In the genomic region with DNA sequence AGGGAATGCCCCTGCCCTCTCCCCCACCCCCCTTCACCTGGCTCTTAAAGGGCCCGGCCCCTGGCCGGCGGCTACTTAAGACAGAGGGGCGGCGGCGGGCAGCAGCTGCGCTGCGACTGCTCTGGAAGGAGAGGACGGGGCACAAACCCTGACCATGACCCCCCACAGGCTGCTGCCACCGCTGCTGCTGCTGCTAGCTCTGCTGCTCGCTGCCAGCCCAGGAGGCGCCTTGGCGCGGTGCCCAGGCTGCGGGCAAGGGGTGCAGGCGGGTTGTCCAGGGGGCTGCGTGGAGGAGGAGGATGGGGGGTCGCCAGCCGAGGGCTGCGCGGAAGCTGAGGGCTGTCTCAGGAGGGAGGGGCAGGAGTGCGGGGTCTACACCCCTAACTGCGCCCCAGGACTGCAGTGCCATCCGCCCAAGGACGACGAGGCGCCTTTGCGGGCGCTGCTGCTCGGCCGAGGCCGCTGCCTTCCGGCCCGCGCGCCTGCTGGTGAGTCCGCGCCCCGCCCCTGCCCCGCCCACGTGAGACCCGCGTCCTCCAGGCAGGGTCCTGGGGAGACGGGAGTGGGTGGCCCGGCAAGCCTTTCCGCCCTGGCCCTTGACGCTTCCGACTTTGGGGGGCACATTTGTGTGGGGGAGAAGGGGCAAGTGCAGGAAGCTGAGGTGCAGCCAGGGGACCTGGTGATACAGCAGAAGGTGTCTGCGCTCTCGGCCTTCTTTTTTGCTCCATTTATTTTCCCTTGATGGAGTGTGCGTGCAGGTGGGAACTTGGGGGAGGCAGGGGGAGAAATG, we compare ENCODE assay signal across 1 cellular context.
TF ChIP-seq lines count a peak whose summit lies in the region.

A gene with protein sequence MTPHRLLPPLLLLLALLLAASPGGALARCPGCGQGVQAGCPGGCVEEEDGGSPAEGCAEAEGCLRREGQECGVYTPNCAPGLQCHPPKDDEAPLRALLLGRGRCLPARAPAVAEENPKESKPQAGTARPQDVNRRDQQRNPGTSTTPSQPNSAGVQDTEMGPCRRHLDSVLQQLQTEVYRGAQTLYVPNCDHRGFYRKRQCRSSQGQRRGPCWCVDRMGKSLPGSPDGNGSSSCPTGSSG (plus strand): TSS at position 104 of the 790 bp plus-strand sequence. CDS start 51 bp downstream, at position 155.

TF ChIP-seq in HepG2, 621 proteins besides CTCF, POLR2A, EP300 and RAD21 (continued from another document and continues in another):
- TF ChIP-seq, protein P1, sequence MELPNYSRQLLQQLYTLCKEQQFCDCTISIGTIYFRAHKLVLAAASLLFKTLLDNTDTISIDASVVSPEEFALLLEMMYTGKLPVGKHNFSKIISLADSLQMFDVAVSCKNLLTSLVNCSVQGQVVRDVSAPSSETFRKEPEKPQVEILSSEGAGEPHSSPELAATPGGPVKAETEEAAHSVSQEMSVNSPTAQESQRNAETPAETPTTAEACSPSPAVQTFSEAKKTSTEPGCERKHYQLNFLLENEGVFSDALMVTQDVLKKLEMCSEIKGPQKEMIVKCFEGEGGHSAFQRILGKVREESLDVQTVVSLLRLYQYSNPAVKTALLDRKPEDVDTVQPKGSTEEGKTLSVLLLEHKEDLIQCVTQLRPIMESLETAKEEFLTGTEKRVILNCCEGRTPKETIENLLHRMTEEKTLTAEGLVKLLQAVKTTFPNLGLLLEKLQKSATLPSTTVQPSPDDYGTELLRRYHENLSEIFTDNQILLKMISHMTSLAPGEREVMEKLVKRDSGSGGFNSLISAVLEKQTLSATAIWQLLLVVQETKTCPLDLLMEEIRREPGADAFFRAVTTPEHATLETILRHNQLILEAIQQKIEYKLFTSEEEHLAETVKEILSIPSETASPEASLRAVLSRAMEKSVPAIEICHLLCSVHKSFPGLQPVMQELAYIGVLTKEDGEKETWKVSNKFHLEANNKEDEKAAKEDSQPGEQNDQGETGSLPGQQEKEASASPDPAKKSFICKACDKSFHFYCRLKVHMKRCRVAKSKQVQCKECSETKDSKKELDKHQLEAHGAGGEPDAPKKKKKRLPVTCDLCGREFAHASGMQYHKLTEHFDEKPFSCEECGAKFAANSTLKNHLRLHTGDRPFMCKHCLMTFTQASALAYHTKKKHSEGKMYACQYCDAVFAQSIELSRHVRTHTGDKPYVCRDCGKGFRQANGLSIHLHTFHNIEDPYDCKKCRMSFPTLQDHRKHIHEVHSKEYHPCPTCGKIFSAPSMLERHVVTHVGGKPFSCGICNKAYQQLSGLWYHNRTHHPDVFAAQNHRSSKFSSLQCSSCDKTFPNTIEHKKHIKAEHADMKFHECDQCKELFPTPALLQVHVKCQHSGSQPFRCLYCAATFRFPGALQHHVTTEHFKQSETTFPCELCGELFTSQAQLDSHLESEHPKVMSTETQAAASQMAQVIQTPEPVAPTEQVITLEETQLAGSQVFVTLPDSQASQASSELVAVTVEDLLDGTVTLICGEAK (IDR thresholded peaks at IDR 0.05): no peak
- TF ChIP-seq, protein P1 (CRISPR knock-in tag; IDR thresholded peaks at IDR 0.05): peak; percentile 21; the same call in 1 of the 2 replicates
- TF ChIP-seq, protein P2, sequence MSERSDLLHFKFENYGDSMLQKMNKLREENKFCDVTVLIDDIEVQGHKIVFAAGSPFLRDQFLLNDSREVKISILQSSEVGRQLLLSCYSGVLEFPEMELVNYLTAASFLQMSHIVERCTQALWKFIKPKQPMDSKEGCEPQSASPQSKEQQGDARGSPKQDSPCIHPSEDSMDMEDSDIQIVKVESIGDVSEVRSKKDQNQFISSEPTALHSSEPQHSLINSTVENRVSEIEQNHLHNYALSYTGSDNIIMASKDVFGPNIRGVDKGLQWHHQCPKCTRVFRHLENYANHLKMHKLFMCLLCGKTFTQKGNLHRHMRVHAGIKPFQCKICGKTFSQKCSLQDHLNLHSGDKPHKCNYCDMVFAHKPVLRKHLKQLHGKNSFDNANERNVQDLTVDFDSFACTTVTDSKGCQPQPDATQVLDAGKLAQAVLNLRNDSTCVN (CRISPR knock-in tag; IDR thresholded peaks at IDR 0.05; ENCODE audit: borderline replicate concordance): no peak
- no peak for TF ChIP-seq GATAD2A (CRISPR knock-in tag; IDR thresholded peaks at IDR 0.05)
- 0 out of 2 replicates have a peak, but pooled peaks have one; percentile 13 for TF ChIP-seq ZNF501 (CRISPR knock-in tag; IDR thresholded peaks at IDR 0.05)
- peak; percentile 68 for TF ChIP-seq ZFX (CRISPR knock-in tag; IDR thresholded peaks at IDR 0.05; ENCODE audit: low read depth)
- no peak for TF ChIP-seq ZNF792 (CRISPR knock-in tag; IDR thresholded peaks at IDR 0.05)
- TF ChIP-seq MAF1 (CRISPR knock-in tag; IDR thresholded peaks at IDR 0.05; ENCODE audit: borderline replicate concordance): no peak
- no peak for TF ChIP-seq TAF15 (IDR thresholded peaks at IDR 0.05; ENCODE audit: low read depth, low read length, poor library complexity, severe bottlenecking)
- no peak for TF ChIP-seq RORA (CRISPR knock-in tag; IDR thresholded peaks at IDR 0.05)
- TF ChIP-seq ZNF674 (CRISPR knock-in tag; IDR thresholded peaks at IDR 0.05; ENCODE audit: low read depth): no peak
- no peak; the same call in 1 of the 2 replicates for TF ChIP-seq ZNF230 (CRISPR knock-in tag; IDR thresholded peaks at IDR 0.05)
- TF ChIP-seq, protein P3, sequence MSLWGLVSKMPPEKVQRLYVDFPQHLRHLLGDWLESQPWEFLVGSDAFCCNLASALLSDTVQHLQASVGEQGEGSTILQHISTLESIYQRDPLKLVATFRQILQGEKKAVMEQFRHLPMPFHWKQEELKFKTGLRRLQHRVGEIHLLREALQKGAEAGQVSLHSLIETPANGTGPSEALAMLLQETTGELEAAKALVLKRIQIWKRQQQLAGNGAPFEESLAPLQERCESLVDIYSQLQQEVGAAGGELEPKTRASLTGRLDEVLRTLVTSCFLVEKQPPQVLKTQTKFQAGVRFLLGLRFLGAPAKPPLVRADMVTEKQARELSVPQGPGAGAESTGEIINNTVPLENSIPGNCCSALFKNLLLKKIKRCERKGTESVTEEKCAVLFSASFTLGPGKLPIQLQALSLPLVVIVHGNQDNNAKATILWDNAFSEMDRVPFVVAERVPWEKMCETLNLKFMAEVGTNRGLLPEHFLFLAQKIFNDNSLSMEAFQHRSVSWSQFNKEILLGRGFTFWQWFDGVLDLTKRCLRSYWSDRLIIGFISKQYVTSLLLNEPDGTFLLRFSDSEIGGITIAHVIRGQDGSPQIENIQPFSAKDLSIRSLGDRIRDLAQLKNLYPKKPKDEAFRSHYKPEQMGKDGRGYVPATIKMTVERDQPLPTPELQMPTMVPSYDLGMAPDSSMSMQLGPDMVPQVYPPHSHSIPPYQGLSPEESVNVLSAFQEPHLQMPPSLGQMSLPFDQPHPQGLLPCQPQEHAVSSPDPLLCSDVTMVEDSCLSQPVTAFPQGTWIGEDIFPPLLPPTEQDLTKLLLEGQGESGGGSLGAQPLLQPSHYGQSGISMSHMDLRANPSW (CRISPR knock-in tag; IDR thresholded peaks at IDR 0.05; ENCODE audit: borderline replicate concordance): no peak
- TF ChIP-seq HNRNPK (IDR thresholded peaks at IDR 0.05; ENCODE audit: low read depth, low read length, poor library complexity, severe bottlenecking): peak; percentile 75
- TF ChIP-seq, protein P4, sequence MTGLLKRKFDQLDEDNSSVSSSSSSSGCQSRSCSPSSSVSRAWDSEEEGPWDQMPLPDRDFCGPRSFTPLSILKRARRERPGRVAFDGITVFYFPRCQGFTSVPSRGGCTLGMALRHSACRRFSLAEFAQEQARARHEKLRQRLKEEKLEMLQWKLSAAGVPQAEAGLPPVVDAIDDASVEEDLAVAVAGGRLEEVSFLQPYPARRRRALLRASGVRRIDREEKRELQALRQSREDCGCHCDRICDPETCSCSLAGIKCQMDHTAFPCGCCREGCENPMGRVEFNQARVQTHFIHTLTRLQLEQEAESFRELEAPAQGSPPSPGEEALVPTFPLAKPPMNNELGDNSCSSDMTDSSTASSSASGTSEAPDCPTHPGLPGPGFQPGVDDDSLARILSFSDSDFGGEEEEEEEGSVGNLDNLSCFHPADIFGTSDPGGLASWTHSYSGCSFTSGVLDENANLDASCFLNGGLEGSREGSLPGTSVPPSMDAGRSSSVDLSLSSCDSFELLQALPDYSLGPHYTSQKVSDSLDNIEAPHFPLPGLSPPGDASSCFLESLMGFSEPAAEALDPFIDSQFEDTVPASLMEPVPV (CRISPR knock-in tag; IDR thresholded peaks at IDR 0.05): no peak
- TF ChIP-seq, protein P5, sequence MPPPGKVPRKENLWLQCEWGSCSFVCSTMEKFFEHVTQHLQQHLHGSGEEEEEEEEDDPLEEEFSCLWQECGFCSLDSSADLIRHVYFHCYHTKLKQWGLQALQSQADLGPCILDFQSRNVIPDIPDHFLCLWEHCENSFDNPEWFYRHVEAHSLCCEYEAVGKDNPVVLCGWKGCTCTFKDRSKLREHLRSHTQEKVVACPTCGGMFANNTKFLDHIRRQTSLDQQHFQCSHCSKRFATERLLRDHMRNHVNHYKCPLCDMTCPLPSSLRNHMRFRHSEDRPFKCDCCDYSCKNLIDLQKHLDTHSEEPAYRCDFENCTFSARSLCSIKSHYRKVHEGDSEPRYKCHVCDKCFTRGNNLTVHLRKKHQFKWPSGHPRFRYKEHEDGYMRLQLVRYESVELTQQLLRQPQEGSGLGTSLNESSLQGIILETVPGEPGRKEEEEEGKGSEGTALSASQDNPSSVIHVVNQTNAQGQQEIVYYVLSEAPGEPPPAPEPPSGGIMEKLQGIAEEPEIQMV (CRISPR knock-in tag; IDR thresholded peaks at IDR 0.05; ENCODE audit: low read depth): no peak; the same call in 1 of the 2 replicates
- peak; percentile 98 for TF ChIP-seq ZNF205 (CRISPR knock-in tag; IDR thresholded peaks at IDR 0.05)
- no peak for TF ChIP-seq NCOA2 (CRISPR knock-in tag; IDR thresholded peaks at IDR 0.05)
- TF ChIP-seq NR2F6 (IDR thresholded peaks at IDR 0.05): no peak
- TF ChIP-seq NR2F6 (CRISPR knock-in tag; IDR thresholded peaks at IDR 0.05): no peak
- TF ChIP-seq ZC3H13 (CRISPR knock-in tag; IDR thresholded peaks at IDR 0.05): no peak
- TF ChIP-seq ZNF777 (CRISPR knock-in tag; IDR thresholded peaks at IDR 0.05): peak; percentile 52; the same call in 1 of the 2 replicates
- TF ChIP-seq MEF2D (CRISPR knock-in tag; IDR thresholded peaks at IDR 0.05): no peak
- no peak for TF ChIP-seq KLF6 (CRISPR knock-in tag; IDR thresholded peaks at IDR 0.05)
- peak; percentile 53; the same call in 1 of the 2 replicates for TF ChIP-seq AKAP8 (CRISPR knock-in tag; IDR thresholded peaks at IDR 0.05)
- TF ChIP-seq, protein P6, sequence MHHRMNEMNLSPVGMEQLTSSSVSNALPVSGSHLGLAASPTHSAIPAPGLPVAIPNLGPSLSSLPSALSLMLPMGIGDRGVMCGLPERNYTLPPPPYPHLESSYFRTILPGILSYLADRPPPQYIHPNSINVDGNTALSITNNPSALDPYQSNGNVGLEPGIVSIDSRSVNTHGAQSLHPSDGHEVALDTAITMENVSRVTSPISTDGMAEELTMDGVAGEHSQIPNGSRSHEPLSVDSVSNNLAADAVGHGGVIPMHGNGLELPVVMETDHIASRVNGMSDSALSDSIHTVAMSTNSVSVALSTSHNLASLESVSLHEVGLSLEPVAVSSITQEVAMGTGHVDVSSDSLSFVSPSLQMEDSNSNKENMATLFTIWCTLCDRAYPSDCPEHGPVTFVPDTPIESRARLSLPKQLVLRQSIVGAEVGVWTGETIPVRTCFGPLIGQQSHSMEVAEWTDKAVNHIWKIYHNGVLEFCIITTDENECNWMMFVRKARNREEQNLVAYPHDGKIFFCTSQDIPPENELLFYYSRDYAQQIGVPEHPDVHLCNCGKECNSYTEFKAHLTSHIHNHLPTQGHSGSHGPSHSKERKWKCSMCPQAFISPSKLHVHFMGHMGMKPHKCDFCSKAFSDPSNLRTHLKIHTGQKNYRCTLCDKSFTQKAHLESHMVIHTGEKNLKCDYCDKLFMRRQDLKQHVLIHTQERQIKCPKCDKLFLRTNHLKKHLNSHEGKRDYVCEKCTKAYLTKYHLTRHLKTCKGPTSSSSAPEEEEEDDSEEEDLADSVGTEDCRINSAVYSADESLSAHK (CRISPR knock-in tag; IDR thresholded peaks at IDR 0.05; ENCODE audit: borderline replicate concordance): no peak
- TF ChIP-seq JARID2 (CRISPR knock-in tag; IDR thresholded peaks at IDR 0.05; ENCODE audit: insufficient replicate concordance): no peak
- no peak for TF ChIP-seq MXI1 (IDR thresholded peaks at IDR 0.05; ENCODE audit: borderline replicate concordance, low read depth, low read length)
- no peak; the same call in 1 of the 2 replicates for TF ChIP-seq SALL1 (CRISPR knock-in tag; IDR thresholded peaks at IDR 0.05)
- no peak for TF ChIP-seq ZNF709 (CRISPR knock-in tag; IDR thresholded peaks at IDR 0.05)
- TF ChIP-seq ATF7-NPFF (CRISPR knock-in tag; IDR thresholded peaks at IDR 0.05; ENCODE audit: low read depth): no peak
- TF ChIP-seq IKZF1 (IDR thresholded peaks at IDR 0.05): no peak
- TF ChIP-seq DPF2 (CRISPR knock-in tag; IDR thresholded peaks at IDR 0.05; ENCODE audit: borderline replicate concordance, low read depth): peak; percentile 43; the same call in 1 of the 2 replicates
- no peak for TF ChIP-seq ZFP82 (CRISPR knock-in tag; IDR thresholded peaks at IDR 0.05; ENCODE audit: borderline replicate concordance)
- no peak for TF ChIP-seq ZNF850 (CRISPR knock-in tag; conservative IDR thresholded peaks at IDR 0.05)
- no peak for TF ChIP-seq ZSCAN12 (CRISPR knock-in tag; IDR thresholded peaks at IDR 0.05)
- no peak for TF ChIP-seq CCDC6 (CRISPR knock-in tag; IDR thresholded peaks at IDR 0.05)
